ENCODE assay signal across 21 cellular contexts in genomic region chr18:42258301-42258965, GRCh38.
A peak's percentile ranks its signal among the peaks of the same experiment; 100 is the strongest.
DNase-seq lines count a peak whose midpoint lies in the region; ATAC-seq, FAIRE-seq and TF ChIP-seq lines count a peak whose summit lies in the region.
"Had no signal": no experiment of that assay in that cellular context is flagged by ENCODE, and none has a peak within 500 bp of the region (broad histone marks: within the 10 kb centered on the region; RNA-seq: fewer than 3 reads in every experiment).

No MANE protein-coding gene starts in this region.

- H3K9me3 ChIP-seq in HepG2 (ENCODE audit: low read length) = no peaks in the 10 kb centered on the region; the same call in 1 of the 2 replicates
- no peaks in the 10 kb centered on the region for H3K9me3 ChIP-seq in right lobe of liver
- H3K9me3 ChIP-seq: Peyer's patch, SJCRH30 had no signal

- 74% methylated on average over 2 of the region's 2 CpGs for WGBS in HepG2 (ENCODE audit: low lambda C conversion rate)
- 54% methylated on average over 2 of the region's 2 CpGs for WGBS in right lobe of liver (ENCODE audit: insufficient coverage, low coverage, low lambda C conversion rate, missing lambda C conversion rate)

- H3K27me3 ChIP-seq in HepG2 (ENCODE audit: control insufficient read depth in 1 of 2, insufficient read depth in 2 of 2, low read length in 2 of 2) (no peaks in the 10 kb centered on the region; a peak in 1 of 5 replicates), right lobe of liver (no peaks in the 10 kb centered on the region), bronchial epithelial cell (ENCODE audit: control insufficient read depth, insufficient read depth, low read length) (no peaks in the 10 kb centered on the region)
- H3K27me3 ChIP-seq: Peyer's patch, SJCRH30 had no signal

- in situ Hi-C loops in HepG2 (cut with HindIII; ENCODE audit: extremely low pct_ligation_motif_present, low pct_unique_long_range_greater_than_20kb) = no loop called here

- no peak overlapping the region for H2AFZ ChIP-seq in HepG2 (ENCODE audit: low read length)
- H2AFZ ChIP-seq: GM23248 had no signal

- DNase-seq in HepG2 (ENCODE audit: low spot score) = no peak
- DNase-seq in right lobe of liver = no peak
- peak; percentile 12 for DNase-seq in M059J (ENCODE audit: low read depth)
- peak; percentile 3 for DNase-seq in bronchial epithelial cell (ENCODE audit: low read depth)
- no peak for DNase-seq in NCI-H69 (lab: John Stamatoyannopoulos, UW)
- DNase-seq in COR-L47 (lab: John Stamatoyannopoulos, UW) = no peak
- DNase-seq: CD8-positive, alpha-beta memory T cell; DMS79; GM23248; HCEC 1CT; KBM-7; NCI-H1105; NCI-H2081; NCI-H2171; NCI-H345; NCI-H524; Peyer's patch; SJCRH30; T-helper 17 cell had no signal

- CTCF ChIA-PET in HepG2 (lab: Yijun Ruan, JAX; ENCODE audit: low intra/inter-chr PET ratio, low total read pairs) = no interaction called here

- no peak overlapping the region for H3K4me2 ChIP-seq in HepG2 (ENCODE audit: low read depth, low read length)

- no peak for TF ChIP-seq POLR2A in HepG2 (IDR thresholded peaks at IDR 0.05; ENCODE audit: insufficient read depth in 1 of 2, low read depth in 2 of 2, low read length in 2 of 2)
- TF ChIP-seq POLR2A in right lobe of liver (IDR thresholded peaks at IDR 0.05) = no peak

- no peaks in the 10 kb centered on the region for H4K20me1 ChIP-seq in HepG2 (ENCODE audit: insufficient read depth, low read length)

- no TSS peak for BruUV-seq in HepG2 (replicated peaks; lab: Mats Ljungman, UMichigan)

- H3K79me2 ChIP-seq in HepG2 (ENCODE audit: insufficient read depth, low read length) = no peaks in the 10 kb centered on the region

- H3K9ac ChIP-seq in HepG2 (ENCODE audit: insufficient read depth, low read depth, low read length) = no peak overlapping the region
- H3K9ac ChIP-seq: GM23248 had no signal

- FAIRE-seq in HepG2 (lab: Jason Lieb, UNC) (no peak), bronchial epithelial cell (lab: Jason Lieb, UNC) (no peak)

- TF ChIP-seq EP300 in HepG2 (IDR thresholded peaks at IDR 0.05; ENCODE audit: low read depth in 2 of 2, low read length in 2 of 2) (no peak), HepG2 (CRISPR knock-in tag; IDR thresholded peaks at IDR 0.05; ENCODE audit: borderline replicate concordance) (no peak)

- TF ChIP-seq CTCF in HepG2 (CRISPR knock-in tag; IDR thresholded peaks at IDR 0.05) = no peak
- TF ChIP-seq CTCF in right lobe of liver (IDR thresholded peaks at IDR 0.05) = no peak
- TF ChIP-seq CTCF in bronchial epithelial cell (IDR thresholded peaks at IDR 0.05; ENCODE audit: insufficient read depth, low read length, severe bottlenecking) = no peak

- POLR2A ChIA-PET in HepG2 (lab: Yijun Ruan, JAX) = no interaction called here

- no peak for ATAC-seq in HepG2
- no peak for ATAC-seq in right lobe of liver
- ATAC-seq in HG02571 (IDR thresholded peaks at IDR 0.05; ENCODE audit: unreplicated experiment) = no peak
- ATAC-seq: T-helper 17 cell had no signal

- H3K4me1 ChIP-seq in HepG2 (ENCODE audit: insufficient read depth, low read length) (peaks cover 11% of the 10 kb centered on the region; the same call in 1 of the 2 replicates), right lobe of liver (no peaks in the 10 kb centered on the region)
- H3K4me1 ChIP-seq: Peyer's patch, SJCRH30 had no signal

- H3K36me3 ChIP-seq in HepG2 (replicated peaks in 1 of 2; ENCODE audit: control insufficient read depth in 1 of 2, insufficient read depth in 2 of 2, low read length in 2 of 2) (no peaks in the 10 kb centered on the region), right lobe of liver (no peaks in the 10 kb centered on the region), bronchial epithelial cell (ENCODE audit: control insufficient read depth, insufficient read depth, low read length) (no peaks in the 10 kb centered on the region)
- H3K36me3 ChIP-seq: Peyer's patch, SJCRH30 had no signal

- intact Hi-C loops in HepG2 (cut with micrococcal nuclease; ENCODE audit: unreplicated experiment) = no loop called here
- intact Hi-C loops in right lobe of liver (cut with DNase I) = no loop called here

- H3K27ac ChIP-seq in HepG2 (ENCODE audit: extremely low read length, insufficient read depth, low read length) (no peak overlapping the region), right lobe of liver (no peak overlapping the region)
- H3K27ac ChIP-seq: C4-2B, GM23248, Peyer's patch, SJCRH30 had no signal

- no peak overlapping the region for H3K4me3 ChIP-seq in HepG2 (replicated peaks in 1 of 3; ENCODE audit: insufficient read depth in 1 of 3, low read depth in 2 of 3, low read length in 3 of 3)
- H3K4me3 ChIP-seq in right lobe of liver = no peak overlapping the region
- H3K4me3 ChIP-seq in bronchial epithelial cell (ENCODE audit: low read depth, low read length) = no peak overlapping the region
- H3K4me3 ChIP-seq: GM23248, Peyer's patch, SJCRH30 had no signal

- TF ChIP-seq RAD21 in HepG2 (CRISPR knock-in tag; IDR thresholded peaks at IDR 0.05) = no peak

TF ChIP-seq in HepG2, 621 proteins besides CTCF, POLR2A, EP300 and RAD21:
- peak; percentile 44; the same call in 1 of the 2 replicates for TF ChIP-seq CEBPB (IDR thresholded peaks at IDR 0.05; ENCODE audit: borderline replicate concordance, low read depth, low read length)
- no peak for TF ChIP-seq PHF20 (CRISPR knock-in tag; IDR thresholded peaks at IDR 0.05)
- no peak for TF ChIP-seq HOXA3 (CRISPR knock-in tag; IDR thresholded peaks at IDR 0.05)
- TF ChIP-seq KMT2A (CRISPR knock-in tag; IDR thresholded peaks at IDR 0.05) = no peak
- no peak for TF ChIP-seq SMAD1 (CRISPR knock-in tag; IDR thresholded peaks at IDR 0.05; ENCODE audit: borderline replicate concordance, low read depth)
- TF ChIP-seq ZNF329 (CRISPR knock-in tag; IDR thresholded peaks at IDR 0.05; ENCODE audit: low read depth) = no peak
- no peak for TF ChIP-seq CREM (IDR thresholded peaks at IDR 0.05)
- TF ChIP-seq CREM (CRISPR knock-in tag; IDR thresholded peaks at IDR 0.05) = no peak
- no peak for TF ChIP-seq YEATS4 (CRISPR knock-in tag; IDR thresholded peaks at IDR 0.05; ENCODE audit: borderline replicate concordance)

Comparison
In these comparisons a context has a peak if more than half of its experiments do, and no peak if none do; other contexts are left out.
1. DNase-seq: peak in M059J (single experiment) and bronchial epithelial cell (single experiment); none in HepG2 (single experiment), right lobe of liver (0 of 3), NCI-H69 (single experiment) and COR-L47 (single experiment).